In genomic region chr16:2039286-2040030, GRCh38 we compare ENCODE assay signal across 10 cellular contexts. TPM values are rescaled to one million over a fixed set of nuclear protein-coding genes. Genes with fewer than 3 reads are reported as not detected.
DNase-seq lines count a peak whose midpoint lies in the region; ATAC-seq and TF ChIP-seq lines count a peak whose summit lies in the region.
"Had no signal": no experiment of that assay in that cellular context is flagged by ENCODE, and none has a peak within 500 bp of the region (broad histone marks: within the 10 kb centered on the region; RNA-seq: fewer than 3 reads in every experiment).

No MANE protein-coding gene starts in this region.

- no peaks in the 10 kb centered on the region for H3K9me3 Mint-ChIP-seq in activated T-helper 17 cell treated with anti-CD3 and anti-CD28 coated beads, Interleukin-2, amount 50 U/mL, for 72 hours

- H3K36me3 Mint-ChIP-seq in activated T-helper 17 cell treated with anti-CD3 and anti-CD28 coated beads, Interleukin-2, amount 50 U/mL, for 72 hours (ENCODE audit: low read depth), result no peaks in the 10 kb centered on the region

- H4K20me1 ChIP-seq in mammary epithelial cell (ENCODE audit: insufficient read depth, low read length), result no peaks in the 10 kb centered on the region

- H3K27ac Mint-ChIP-seq in activated T-helper 17 cell treated with anti-CD3 and anti-CD28 coated beads, Interleukin-2, amount 50 U/mL, for 72 hours, result no peak overlapping the region

- TF ChIP-seq POLR2A in breast epithelium (IDR thresholded peaks at IDR 0.05) (no peak), vagina (IDR thresholded peaks at IDR 0.05) (no peak)

- no TSS peak for BruUV-seq in mammary epithelial cell (replicated peaks; lab: Mats Ljungman, UMichigan)

- H3K4me3 Mint-ChIP-seq in activated T-helper 17 cell treated with anti-CD3 and anti-CD28 coated beads, Interleukin-2, amount 50 U/mL, for 72 hours, result no peak overlapping the region

- H3K4me2 ChIP-seq in mammary epithelial cell (ENCODE audit: insufficient read depth, low read depth, low read length), result no peak overlapping the region

- H3K36me3 ChIP-seq in breast epithelium (no peaks in the 10 kb centered on the region), mammary epithelial cell (ENCODE audit: insufficient read depth, low read length) (no peaks in the 10 kb centered on the region), colonic mucosa (no peaks in the 10 kb centered on the region), vagina (peaks cover 0 to 8% of the 10 kb centered on the region in 2 donors)

- DNase-seq in breast epithelium (ENCODE audit: low spot score in 2 of 2) (peak; percentile 64 to 84), mammary epithelial cell (no peak), colonic mucosa (peak; percentile 79), lung microvascular endothelial cell (ENCODE audit: low read depth in 2 of 2) (peak; percentile 52 to 59), vagina (ENCODE audit: extremely low spot score in 2 of 2) (no peak), DMS 273 (lab: John Stamatoyannopoulos, UW; ENCODE audit: unreplicated experiment) (no peak), NCI-H1694 (lab: John Stamatoyannopoulos, UW) (no peak)
- DNase-seq: EL, NCI-H1436 had no signal

- no peaks in the 10 kb centered on the region for H3K79me2 ChIP-seq in mammary epithelial cell (ENCODE audit: insufficient read depth, low read length)

- H3K4me1 Mint-ChIP-seq in activated T-helper 17 cell treated with anti-CD3 and anti-CD28 coated beads, Interleukin-2, amount 50 U/mL, for 72 hours, result no peaks in the 10 kb centered on the region

- in situ Hi-C loops in mammary epithelial cell (cut with MboI; ENCODE audit: low sequenced_read_pairs in 2 of 2), result no loop called here

- H3K9me3 ChIP-seq in breast epithelium, result no peaks in the 10 kb centered on the region
- no peaks in the 10 kb centered on the region for H3K9me3 ChIP-seq in mammary epithelial cell (replicated peaks; ENCODE audit: insufficient read depth, low read length)
- H3K9me3 ChIP-seq in colonic mucosa, result no peaks in the 10 kb centered on the region
- H3K9me3 ChIP-seq in vagina, result no peaks in the 10 kb centered on the region

- H3K27me3 Mint-ChIP-seq in activated T-helper 17 cell treated with anti-CD3 and anti-CD28 coated beads, Interleukin-2, amount 50 U/mL, for 72 hours, result no peaks in the 10 kb centered on the region

- no peak for TF ChIP-seq CTCF in breast epithelium (IDR thresholded peaks at IDR 0.05)
- TF ChIP-seq CTCF in mammary epithelial cell (conservative IDR thresholded peaks at IDR 0.05 in 1 of 2, IDR thresholded peaks at IDR 0.05 in 1 of 2; ENCODE audit: extremely low read depth in 1 of 2, insufficient read depth in 1 of 2, low read depth in 1 of 2, low read length in 2 of 2), result no peak
- no peak for TF ChIP-seq CTCF in colonic mucosa (IDR thresholded peaks at IDR 0.05)
- TF ChIP-seq CTCF in vagina (IDR thresholded peaks at IDR 0.05), result no peak

- H3K4me3 ChIP-seq in breast epithelium (peak overlapping the region in 1 of 3 donors; percentile 52), mammary epithelial cell (replicated peaks in 1 of 3; ENCODE audit: insufficient read depth in 1 of 3, low read depth in 2 of 3, low read length in 3 of 3) (no peak overlapping the region), colonic mucosa (no peak overlapping the region), vagina (peak overlapping the region in 1 of 2 donors; percentile 18)

- H3K27ac ChIP-seq in breast epithelium, result peak overlapping the region; percentile 92 to 93
- H3K27ac ChIP-seq in mammary epithelial cell (ENCODE audit: insufficient read depth, low read depth, low read length), result no peak overlapping the region
- H3K27ac ChIP-seq in colonic mucosa, result peak overlapping the region; percentile 85
- peak overlapping the region; percentile 91 for H3K27ac ChIP-seq in vagina

- H2AFZ ChIP-seq in mammary epithelial cell (ENCODE audit: low read depth, low read length), result no peak overlapping the region

- intact Hi-C loops in breast epithelium (cut with DNase I; ENCODE audit: low total_unique reads), result no loop called here
- intact Hi-C loops in mammary epithelial cell (cut with micrococcal nuclease), result no loop called here
- intact Hi-C loops in colonic mucosa (cut with DNase I), result no loop called here
- intact Hi-C loops in vagina (cut with DNase I), result loop anchor here (10.0 kb wide), 1 partner anchor 885 kb away; the partner anchor contains the start of gene CACNA1H

- H3K9ac ChIP-seq in mammary epithelial cell (ENCODE audit: insufficient read depth, low read length), result no peak overlapping the region
- peak overlapping the region; percentile 30 to 52 for H3K9ac ChIP-seq in colonic mucosa (ENCODE audit: low read depth in 2 of 2, low read length in 2 of 2)

- CTCF ChIA-PET in mammary epithelial cell (lab: Charles Lee; ENCODE audit: low non-redundant PET), result no interaction called here

- 89% methylated on average over 15 of the region's 29 CpGs for WGBS in mammary epithelial cell (ENCODE audit: low coverage, missing lambda C conversion rate)

- dilution Hi-C loops in mammary epithelial cell (cut with HindIII; ENCODE audit: low sequenced_read_pairs), result loop anchor here (5.0 to 10.0 kb wide), 8 partner anchors 37 to 465 kb away; partner anchors contain the start of genes CCNF and RNF151

- no peaks in the 10 kb centered on the region for H3K27me3 ChIP-seq in breast epithelium
- no peaks in the 10 kb centered on the region for H3K27me3 ChIP-seq in mammary epithelial cell (ENCODE audit: insufficient read depth, low read length)
- H3K27me3 ChIP-seq in colonic mucosa, result no peaks in the 10 kb centered on the region
- H3K27me3 ChIP-seq in vagina, result no peaks in the 10 kb centered on the region

- H3K4me1 ChIP-seq in breast epithelium (peaks cover 20 to 32% of the 10 kb centered on the region in 2 donors), mammary epithelial cell (ENCODE audit: insufficient read depth, low read length) (peaks cover 30% of the 10 kb centered on the region), colonic mucosa (peaks cover 57% of the 10 kb centered on the region), vagina (peaks cover 92% of the 10 kb centered on the region)

- no peak for ATAC-seq in activated T-helper 17 cell treated with anti-CD3 and anti-CD28 coated beads, Interleukin-2, amount 50 U/mL, for 72 hours (replicated peaks)

RNA-seq across cellular contexts. Expression of gene NTHL1, which starts 8.2 kb away (rescaled TPM):
- total RNA-seq in breast epithelium (10 to 100 TPM; 10.6 to 27.9 (median 16.1) TPM), mammary epithelial cell (10 to 100 TPM; 11.3 to 23.2 TPM), colonic mucosa (10 to 100 TPM; 30.1 to 96.8 TPM), lung microvascular endothelial cell (22.8 and 31.2 TPM in 2 replicates), vagina (28.5 TPM)
- polyA plus RNA-seq in mammary epithelial cell, result 21.3 TPM
- polyA minus RNA-seq in mammary epithelial cell, result 13.9 TPM
- total RNA-seq in activated T-helper 17 cell treated with anti-CD3 and anti-CD28 coated beads, Interleukin-2, amount 50 U/mL, for 72 hours, result 10 to 100 TPM; 13.2 to 37.6 TPM

RNA-seq across cellular contexts. Expression of gene TSC2, which starts 8.3 kb away (rescaled TPM):
- 10 to 100 TPM; 41.6 to 52.4 (median 48.9) TPM for total RNA-seq in breast epithelium
- 10 to 100 TPM; 56.2 to 92.0 TPM for total RNA-seq in mammary epithelial cell
- 33.9 TPM for polyA plus RNA-seq in mammary epithelial cell
- 155 TPM for polyA minus RNA-seq in mammary epithelial cell
- total RNA-seq in colonic mucosa, result 100 to 1,000 TPM in 1 of 2 donors, 10 to 100 TPM in 1; 75.3 to 143 TPM
- total RNA-seq in lung microvascular endothelial cell, result 23.8 and 29.0 TPM in 2 replicates
- total RNA-seq in vagina, result 78.6 TPM
- total RNA-seq in activated T-helper 17 cell treated with anti-CD3 and anti-CD28 coated beads, Interleukin-2, amount 50 U/mL, for 72 hours, result 10 to 100 TPM; 79.3 to 83.7 TPM

RNA-seq across cellular contexts. Expression of gene NHERF2, which starts 12.8 kb away (rescaled TPM):
- total RNA-seq in breast epithelium (10 to 100 TPM; 31.5 to 58.3 (median 38.9) TPM), mammary epithelial cell (10 to 100 TPM in 1 of 2 donors, 1 to 10 TPM in 1; 8.3 to 19.0 TPM), colonic mucosa (10 to 100 TPM; 64.0 to 77.9 TPM), lung microvascular endothelial cell (42.1 and 47.6 TPM in 2 replicates), vagina (44.7 TPM)
- 9.5 TPM for polyA plus RNA-seq in mammary epithelial cell
- 0.62 TPM for polyA minus RNA-seq in mammary epithelial cell
- total RNA-seq in activated T-helper 17 cell treated with anti-CD3 and anti-CD28 coated beads, Interleukin-2, amount 50 U/mL, for 72 hours, result 1 to 10 TPM in 1 of 2 donors, under 1 TPM in 1; 0.21 to 2.9 TPM

RNA-seq across cellular contexts. Expression of gene NPW, which starts 19.9 kb away (rescaled TPM):
- not detected for total RNA-seq in breast epithelium
- total RNA-seq in mammary epithelial cell, result 1 to 10 TPM in 1 of 2 donors, not detected in 1; 1.6 TPM
- 0.18 TPM for polyA plus RNA-seq in mammary epithelial cell
- not detected for polyA minus RNA-seq in mammary epithelial cell
- 1 to 10 TPM; 3.5 to 3.8 TPM for total RNA-seq in colonic mucosa
- 0.44 and 0.60 TPM in 2 replicates for total RNA-seq in lung microvascular endothelial cell
- total RNA-seq in vagina, result not detected
- 1 to 10 TPM in 1 of 2 donors, not detected in 1; 2.8 TPM for total RNA-seq in activated T-helper 17 cell treated with anti-CD3 and anti-CD28 coated beads, Interleukin-2, amount 50 U/mL, for 72 hours

RNA-seq across cellular contexts. Expression of gene ZNF598, which starts 29.8 kb away (rescaled TPM):
- total RNA-seq in breast epithelium (10 to 100 TPM; 16.0 to 25.2 (median 22.2) TPM), mammary epithelial cell (100 to 1,000 TPM in 1 of 2 donors, 10 to 100 TPM in 1; 31.8 to 133 TPM), colonic mucosa (10 to 100 TPM; 45.4 to 64.3 TPM), lung microvascular endothelial cell (8.9 and 9.7 TPM in 2 replicates), vagina (51.8 TPM)
- polyA plus RNA-seq in mammary epithelial cell, result 45.4 TPM
- polyA minus RNA-seq in mammary epithelial cell, result 13.2 TPM
- 10 to 100 TPM; 41.2 to 79.6 TPM for total RNA-seq in activated T-helper 17 cell treated with anti-CD3 and anti-CD28 coated beads, Interleukin-2, amount 50 U/mL, for 72 hours

Comparison
In these comparisons a context has a peak if more than half of its experiments do, and no peak if none do; other contexts are left out.
1. DNase-seq: peak in breast epithelium (2 of 2), colonic mucosa (single experiment) and lung microvascular endothelial cell (2 of 2); none in mammary epithelial cell (single experiment), vagina (0 of 2), DMS 273 (single experiment) and NCI-H1694 (single experiment).